Comparison of ENCODE assay signal across 8 cellular contexts in the genomic region with DNA sequence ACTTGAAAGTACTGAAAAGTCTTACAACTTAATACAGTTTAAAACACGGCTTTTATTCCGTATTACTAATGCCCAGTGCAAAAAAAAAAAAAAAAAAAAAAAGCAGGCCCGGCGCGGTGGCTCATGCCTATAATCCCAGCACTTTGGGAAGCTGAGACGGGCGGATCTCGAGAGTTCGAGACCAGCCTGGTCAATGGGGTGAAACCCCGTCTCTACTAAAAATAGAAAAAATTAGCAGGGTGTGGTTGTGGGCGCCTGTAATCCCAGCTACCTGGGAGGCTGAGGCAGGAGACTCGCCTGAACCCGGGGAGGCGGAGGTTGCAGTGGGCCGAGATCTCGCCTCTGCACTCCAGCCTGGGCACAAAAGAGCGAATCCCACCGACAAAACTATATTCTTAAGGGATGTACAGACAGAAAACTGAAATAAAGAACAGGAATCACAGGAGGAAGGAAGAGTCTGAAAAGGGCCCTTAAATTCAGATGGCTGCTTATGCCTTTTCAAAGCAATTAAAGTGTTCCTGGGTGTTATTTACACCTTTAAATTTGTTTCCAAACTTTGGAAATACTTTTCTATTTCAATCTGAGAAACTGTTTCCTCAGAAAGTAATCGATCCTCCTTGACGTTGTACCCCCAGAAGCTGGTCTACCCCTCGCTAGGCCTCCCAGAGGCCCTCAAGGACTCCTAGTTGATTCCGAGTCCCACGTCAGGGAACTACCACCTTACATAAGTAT. TPM values are rescaled to one million over a fixed set of nuclear protein-coding genes. Genes with fewer than 3 reads are reported as not detected.
A peak's percentile ranks its signal among the peaks of the same experiment; 100 is the strongest.
DNase-seq lines count a peak whose midpoint lies in the region; ATAC-seq and TF ChIP-seq lines count a peak whose summit lies in the region.

No MANE protein-coding gene starts in this region.

- peak overlapping the region; percentile 68 for H3K4me2 ChIP-seq in DND-41 (ENCODE audit: insufficient read depth, low read length)

- DNase-seq in DND-41 = peak; percentile 37
- no peak for DNase-seq in RWPE2 (ENCODE audit: low spot score)
- DNase-seq in memory B cell (ENCODE audit: low spot score in 2 of 2) = peak; percentile 24 to 36
- peak; percentile 38 for DNase-seq in testis
- DNase-seq in NCI-H2029 treated with DMSO at 0.1 percent for 48 hours (lab: John Stamatoyannopoulos, UW) = no peak
- DNase-seq in NCI-H510A treated with DMSO at 0.1 percent for 48 hours (lab: John Stamatoyannopoulos, UW) = no peak

- H3K36me3 Mint-ChIP-seq in brain (peaks cover 39% of the 10 kb centered on the region), memory B cell (peaks cover 14% of the 10 kb centered on the region)

- TF ChIP-seq POLR2A in testis (IDR thresholded peaks at IDR 0.05) = no peak

- peaks cover 37% of the 10 kb centered on the region for H3K79me2 ChIP-seq in DND-41 (ENCODE audit: insufficient read depth, low read length)

- peaks cover 57% of the 10 kb centered on the region for H3K4me1 ChIP-seq in DND-41 (ENCODE audit: insufficient read depth, low read length)
- H3K4me1 ChIP-seq in RWPE2 (ENCODE audit: insufficient read depth, poor library complexity, severe bottlenecking) = peaks cover 17% of the 10 kb centered on the region
- H3K4me1 ChIP-seq in testis = peaks cover 22% of the 10 kb centered on the region

- H3K27ac Mint-ChIP-seq in brain = peak overlapping the region; percentile 100
- H3K27ac Mint-ChIP-seq in memory B cell = peak overlapping the region; percentile 100

- H3K4me1 Mint-ChIP-seq in brain (peaks cover 39% of the 10 kb centered on the region), memory B cell (peaks cover 27% of the 10 kb centered on the region)

- H3K27me3 Mint-ChIP-seq in brain (peaks cover 39% of the 10 kb centered on the region), memory B cell (no peaks in the 10 kb centered on the region)

- H3K4me3 ChIP-seq in DND-41 (ENCODE audit: low read depth in 1 of 2, low read length in 2 of 2) (peak overlapping the region; percentile 76 to 91; a peak in 3 of 4 replicates), RWPE2 (ENCODE audit: severe bottlenecking) (peak overlapping the region; percentile 59), testis (peak overlapping the region; percentile 92 to 97)

- H3K27ac ChIP-seq in DND-41 (ENCODE audit: low read length) (peak overlapping the region; percentile 98), RWPE2 (ENCODE audit: poor library complexity, severe bottlenecking) (peak overlapping the region; percentile 94), testis (peak overlapping the region; percentile 99 to 100)

- intact Hi-C loops in testis (cut with DNase I; ENCODE audit: low total_unique reads) = no loop called here

- peaks cover 39% of the 10 kb centered on the region; the same call in 1 of the 2 replicates for H4K20me1 ChIP-seq in DND-41 (ENCODE audit: insufficient read depth, low read length)

- WGBS in testis, 2 donors = 0 to 1% methylated on average over 23 of the region's 23 CpGs

- H3K9me3 ChIP-seq in DND-41 (ENCODE audit: insufficient read depth, low read length, severe bottlenecking) = no peaks in the 10 kb centered on the region
- no peaks in the 10 kb centered on the region for H3K9me3 ChIP-seq in RWPE2 (ENCODE audit: severe bottlenecking)
- H3K9me3 ChIP-seq in testis = no peaks in the 10 kb centered on the region

- TF ChIP-seq CTCF in DND-41 (IDR thresholded peaks at IDR 0.05; ENCODE audit: borderline replicate concordance, extremely low read depth, low read length, poor library complexity, severe bottlenecking) (no peak), RWPE2 (IDR thresholded peaks at IDR 0.05; ENCODE audit: poor library complexity, severe bottlenecking) (no peak), brain (conservative IDR thresholded peaks at IDR 0.05) (no peak), testis (IDR thresholded peaks at IDR 0.05) (no peak)

- H3K27me3 ChIP-seq in DND-41 (ENCODE audit: insufficient read depth, low read length, poor library complexity) (no peaks in the 10 kb centered on the region), RWPE2 (ENCODE audit: insufficient read depth, poor library complexity, severe bottlenecking) (no peaks in the 10 kb centered on the region), testis (no peaks in the 10 kb centered on the region)

- ATAC-seq in DND-41 (ENCODE audit: insufficient read depth, low read depth) (no peak), RWPE2 (ENCODE audit: low read depth) (no peak), memory B cell (ENCODE audit: low read depth) (no peak), HG03432 (IDR thresholded peaks at IDR 0.05; ENCODE audit: unreplicated experiment) (no peak)

- H2AFZ ChIP-seq in DND-41 (ENCODE audit: low read depth, low read length) = 0 out of 2 replicates have a peak overlapping the region, but pooled peaks have one; percentile 1

- peak overlapping the region; percentile 99 to 100 (median 100) for H3K4me3 Mint-ChIP-seq in brain
- peak overlapping the region; percentile 95 for H3K4me3 Mint-ChIP-seq in memory B cell

- H3K36me3 ChIP-seq in DND-41 (ENCODE audit: insufficient read depth, low read length) (peaks cover 43% of the 10 kb centered on the region), RWPE2 (ENCODE audit: low read depth) (peaks cover 30% of the 10 kb centered on the region), testis (ENCODE audit: low read depth, missing control alignments) (no peaks in the 10 kb centered on the region)

- H3K9ac ChIP-seq in DND-41 (ENCODE audit: low read depth, low read length) = peak overlapping the region; percentile 90

- peaks cover 0 to 11% (median 0%) of the 10 kb centered on the region in 5 experiments for H3K9me3 Mint-ChIP-seq in brain
- H3K9me3 Mint-ChIP-seq in memory B cell = no peaks in the 10 kb centered on the region

RNA-seq across cellular contexts. Expression of a gene that starts 2.1 kb away (rescaled TPM):
- polyA plus RNA-seq in brain (ENCODE audit: insufficient read depth, low read depth, low replicate concordance) (27.1 TPM), testis (ENCODE audit: insufficient read depth, low read depth, low replicate concordance) (21.1 TPM)
- 100 to 1,000 TPM in 1 of 2 donors, 10 to 100 TPM in 1; 96.6 to 133 TPM for total RNA-seq in testis

Comparison
In these comparisons a context has a peak if more than half of its experiments do, and no peak if none do; other contexts are left out.
1. DNase-seq: peak in DND-41 (single experiment), memory B cell (2 of 2) and testis (single experiment); none in RWPE2 (single experiment), NCI-H2029 treated with DMSO at 0.1 percent for 48 hours (single experiment) and NCI-H510A treated with DMSO at 0.1 percent for 48 hours (single experiment).
2. Peak in every context shown above with its lines, with median percentiles within 50 percentile points of each other: H3K27ac ChIP-seq and H3K4me3 ChIP-seq.